Comparison of ENCODE assay signal across 21 cellular contexts in genomic region chr2:109049022-109049421, GRCh38.
"Had no signal": no experiment of that assay in that cellular context is flagged by ENCODE, and none has a peak within 500 bp of the region (broad histone marks: within the 10 kb centered on the region; RNA-seq: fewer than 3 reads in every experiment).

No MANE protein-coding gene starts in this region.

- ATAC-seq: activated CD8-positive, alpha-beta T cell treated with anti-CD3 and anti-CD28 coated beads for 36 hours; activated T-cell treated with anti-CD3 and anti-CD28 coated beads, Interleukin-2, amount 50 U/mL, for 72 hours; T-cell had no signal

- DNase-seq: activated CD4-positive, alpha-beta T cell treated with anti-CD3 and anti-CD28 coated beads, Interleukin-2, amount 50 U/mL, for 1 hour; activated CD4-positive, CD25-positive, alpha-beta regulatory T cell; activated CD8-positive, alpha-beta memory T cell treated with anti-CD3 and anti-CD28 coated beads, Interleukin-2, amount 50 U/mL, for 4 hours; activated CD8-positive, alpha-beta T cell treated with anti-CD3 and anti-CD28 coated beads for 36 hours; activated gamma-delta T cell treated with Interleukin-2 at 50 U/mL for 16 hours; activated naive CD4-positive, alpha-beta T cell treated with anti-CD3 and anti-CD28 coated beads, Interleukin-2, amount 10 ng/mL, durations not matched to agents 7 days and 5 days; activated T-cell treated with anti-CD3 and anti-CD28 coated beads, Interleukin-2, amount 50 U/mL, for 72 hours; aorta; central memory CD4-positive, alpha-beta T cell; KG1; NCI-H1092; NCI-H1417; NCI-H1930; NCI-H2171; NCI-H345; NCI-H510A; NCI-H526 treated with DMSO at 0.1 percent for 48 hours; NCI-H82; SIG-M5; T-cell; T-helper 2 cell had no signal
